Comparison of ENCODE assay signal across 12 cellular contexts in genomic region chr12:89566615-89567014, GRCh38. TPM values are rescaled to one million over a fixed set of nuclear protein-coding genes. Genes with fewer than 3 reads are reported as not detected.
DNase-seq lines count a peak whose midpoint lies in the region; ATAC-seq and TF ChIP-seq lines count a peak whose summit lies in the region.
"Had no signal": no experiment of that assay in that cellular context is flagged by ENCODE, and none has a peak within 500 bp of the region (broad histone marks: within the 10 kb centered on the region; RNA-seq: fewer than 3 reads in every experiment).

No MANE protein-coding gene starts in this region.

- no peaks in the 10 kb centered on the region for H3K36me3 Mint-ChIP-seq in activated naive CD4-positive, alpha-beta T cell treated with anti-CD3 and anti-CD28 coated beads, Interleukin-2, amount 10 ng/mL, durations not matched to agents 7 days and 5 days

- H4K5ac ChIP-seq in mesendoderm (ENCODE audit: low read length): no peak overlapping the region

- H3K4me1 Mint-ChIP-seq in activated naive CD4-positive, alpha-beta T cell treated with anti-CD3 and anti-CD28 coated beads, Interleukin-2, amount 10 ng/mL, durations not matched to agents 7 days and 5 days: no peaks in the 10 kb centered on the region
- H3K4me1 Mint-ChIP-seq: neural crest cell had no signal

- H3K27me3 ChIP-seq in brain microvascular endothelial cell (replicated peaks): no peaks in the 10 kb centered on the region
- H3K27me3 ChIP-seq in mesendoderm (ENCODE audit: insufficient read depth, low read length, poor library complexity): no peaks in the 10 kb centered on the region
- H3K27me3 ChIP-seq: MG63, transverse colon had no signal

- H3K79me1 ChIP-seq in mesendoderm (ENCODE audit: low read length): no peaks in the 10 kb centered on the region

- H2BK120ac ChIP-seq in mesendoderm (ENCODE audit: low read depth, low read length): no peak overlapping the region

- H2AK5ac ChIP-seq in mesendoderm (ENCODE audit: low read length): no peak overlapping the region

- POLR2A ChIA-PET in GM10248 (lab: Yijun Ruan, JAX): no interaction called here

- H3K79me2 ChIP-seq in mesendoderm (ENCODE audit: control insufficient read depth, insufficient read depth, low read length): no peaks in the 10 kb centered on the region

- peak; percentile 43 for DNase-seq in brain microvascular endothelial cell
- peak; percentile 46 for DNase-seq in mesendoderm
- no peak for DNase-seq in GM10248 (ENCODE audit: extremely low spot score)
- no peak for DNase-seq in activated naive CD4-positive, alpha-beta T cell treated with anti-CD3 and anti-CD28 coated beads, Interleukin-2, amount 10 ng/mL, durations not matched to agents 7 days and 5 days
- DNase-seq in GM10266 (ENCODE audit: extremely low spot score): no peak
- DNase-seq: CD4-positive, alpha-beta T cell; left cardiac atrium; MG63; transverse colon had no signal

- no peak overlapping the region for H3K27ac ChIP-seq in brain microvascular endothelial cell
- H3K27ac ChIP-seq in mesendoderm (ENCODE audit: low read depth, low read length): no peak overlapping the region
- H3K27ac ChIP-seq: transverse colon had no signal

- H3K23ac ChIP-seq in mesendoderm (ENCODE audit: low read length): no peak overlapping the region

- no peaks in the 10 kb centered on the region for H3K4me1 ChIP-seq in mesendoderm (ENCODE audit: control insufficient read depth, low read depth, low read length)
- H3K4me1 ChIP-seq: transverse colon had no signal

- no peak overlapping the region for H3K18ac ChIP-seq in mesendoderm (ENCODE audit: low read length)

- no peak overlapping the region for H3K4me3 ChIP-seq in brain microvascular endothelial cell (ENCODE audit: low read depth, low read length)
- H3K4me3 ChIP-seq in mesendoderm (ENCODE audit: low read length): no peak overlapping the region
- H3K4me3 ChIP-seq: MG63, transverse colon had no signal

- no peaks in the 10 kb centered on the region for H3K9me3 Mint-ChIP-seq in activated naive CD4-positive, alpha-beta T cell treated with anti-CD3 and anti-CD28 coated beads, Interleukin-2, amount 10 ng/mL, durations not matched to agents 7 days and 5 days
- H3K9me3 Mint-ChIP-seq: CD4-positive, alpha-beta T cell had no signal

- H3K27ac Mint-ChIP-seq in activated naive CD4-positive, alpha-beta T cell treated with anti-CD3 and anti-CD28 coated beads, Interleukin-2, amount 10 ng/mL, durations not matched to agents 7 days and 5 days: no peak overlapping the region
- H3K27ac Mint-ChIP-seq: CD4-positive, alpha-beta T cell had no signal

- H3K56ac ChIP-seq in mesendoderm (ENCODE audit: low read length): no peak overlapping the region

- H3K36me3 ChIP-seq in brain microvascular endothelial cell (replicated peaks) (no peaks in the 10 kb centered on the region), mesendoderm (ENCODE audit: control insufficient read depth, insufficient read depth, low read length) (no peaks in the 10 kb centered on the region)
- H3K36me3 ChIP-seq: MG63, transverse colon had no signal

- no peak overlapping the region for H2BK15ac ChIP-seq in mesendoderm (replicated peaks; ENCODE audit: low read depth)

- in situ Hi-C loops in brain microvascular endothelial cell (cut with HindIII; ENCODE audit: low pct_ligation_motif_present, low sequenced_read_pairs): no loop called here

- no peak overlapping the region for H3K4me2 ChIP-seq in mesendoderm (ENCODE audit: low read length)

- H3K4ac ChIP-seq in mesendoderm (ENCODE audit: low read depth, low read length): no peak overlapping the region

- CTCF ChIA-PET in GM10248 (lab: Yijun Ruan, JAX): interaction anchor here (0.6 to 1.7 kb wide), 5 partner anchors 9 to 37 kb away, joined by 3 to 7 read pairs (median 4); no protein-coding TSS in a partner anchor
- CTCF ChIA-PET in activated naive CD4-positive, alpha-beta T cell treated with anti-CD3 and anti-CD28 coated beads, Interleukin-2, amount 10 ng/mL, durations not matched to agents 7 days and 5 days (lab: Charles Lee): interaction anchor here (1.5 kb wide), 1 partner anchor 99 kb away, joined by 3 read pairs; no protein-coding TSS in a partner anchor

- ATAC-seq in GM18502 (IDR thresholded peaks at IDR 0.05; ENCODE audit: poor library complexity, unreplicated experiment) (peak; percentile 45), HG02852 (IDR thresholded peaks at IDR 0.05; ENCODE audit: unreplicated experiment) (peak; percentile 81)

- no peak for TF ChIP-seq CTCF in brain microvascular endothelial cell (IDR thresholded peaks at IDR 0.05; ENCODE audit: low read depth, low read length, missing control alignments)
- no peak for TF ChIP-seq CTCF in GM10248 (IDR thresholded peaks at IDR 0.05; ENCODE audit: control extremely low read depth, extremely low read depth, low read depth, missing control alignments)
- no peak for TF ChIP-seq CTCF in GM10266 (IDR thresholded peaks at IDR 0.05; ENCODE audit: control insufficient read depth, insufficient read depth, low read depth, missing control alignments)

- H2BK5ac ChIP-seq in mesendoderm (ENCODE audit: low read length): no peak overlapping the region

- H3K4me3 Mint-ChIP-seq in activated naive CD4-positive, alpha-beta T cell treated with anti-CD3 and anti-CD28 coated beads, Interleukin-2, amount 10 ng/mL, durations not matched to agents 7 days and 5 days: no peak overlapping the region
- H3K4me3 Mint-ChIP-seq: CD4-positive, alpha-beta T cell; neural crest cell had no signal

- no peaks in the 10 kb centered on the region for H3K27me3 Mint-ChIP-seq in activated naive CD4-positive, alpha-beta T cell treated with anti-CD3 and anti-CD28 coated beads, Interleukin-2, amount 10 ng/mL, durations not matched to agents 7 days and 5 days
- H3K27me3 Mint-ChIP-seq: CD4-positive, alpha-beta T cell had no signal

- no peak overlapping the region for H4K8ac ChIP-seq in mesendoderm (ENCODE audit: low read depth, low read length)

- no peak overlapping the region for H3K9ac ChIP-seq in mesendoderm (ENCODE audit: low read length)

RNA-seq across cellular contexts. Expression of gene POC1B, which starts 40.8 kb away (rescaled TPM):
- polyA plus RNA-seq in mesendoderm (2013, experiment 1 of 2): 8.7 TPM
- polyA plus RNA-seq in mesendoderm (2013, experiment 2 of 2): 9.1 TPM

RNA-seq across cellular contexts. Expression of gene GALNT4, which starts 42.0 kb away (rescaled TPM):
- polyA plus RNA-seq in mesendoderm (2013, experiment 1 of 2): 2.2 TPM
- polyA plus RNA-seq in mesendoderm (2013, experiment 2 of 2): 2.3 TPM

Comparison
In these comparisons a context has a peak if more than half of its experiments do, and no peak if none do; other contexts are left out.
1. DNase-seq: peak in brain microvascular endothelial cell (single experiment) and mesendoderm (single experiment); none in GM10248 (single experiment), activated naive CD4-positive, alpha-beta T cell treated with anti-CD3 and anti-CD28 coated beads, Interleukin-2, amount 10 ng/mL, durations not matched to agents 7 days and 5 days (single experiment) and GM10266 (single experiment).